In genomic region chr22:50146440-50147228, GRCh38 we compare ENCODE assay signal across 9 cellular contexts. TPM values are rescaled to one million over a fixed set of nuclear protein-coding genes. Genes with fewer than 3 reads are reported as not detected.
A peak's percentile ranks its signal among the peaks of the same experiment; 100 is the strongest.
DNase-seq lines count a peak whose midpoint lies in the region; ATAC-seq and TF ChIP-seq lines count a peak whose summit lies in the region.
"Had no signal": no experiment of that assay in that cellular context is flagged by ENCODE, and none has a peak within 500 bp of the region (broad histone marks: within the 10 kb centered on the region; RNA-seq: fewer than 3 reads in every experiment).

No MANE protein-coding gene starts in this region.

- peaks cover 4% of the 10 kb centered on the region for H3K27me3 Mint-ChIP-seq in activated naive CD8-positive, alpha-beta T cell treated with anti-CD3 and anti-CD28 coated beads, Interleukin-2, amount 50 U/mL, for 24 hours

- no peaks in the 10 kb centered on the region for H3K36me3 Mint-ChIP-seq in activated naive CD8-positive, alpha-beta T cell treated with anti-CD3 and anti-CD28 coated beads, Interleukin-2, amount 50 U/mL, for 24 hours (ENCODE audit: low read depth)
- H3K36me3 Mint-ChIP-seq: IgD-negative memory B cell had no signal

- no peak overlapping the region for H3K27ac Mint-ChIP-seq in activated naive CD8-positive, alpha-beta T cell treated with anti-CD3 and anti-CD28 coated beads, Interleukin-2, amount 50 U/mL, for 24 hours

- no peak overlapping the region for H3K27ac ChIP-seq in coronary artery

- no peak for TF ChIP-seq CTCF in GM10248 (IDR thresholded peaks at IDR 0.05; ENCODE audit: control extremely low read depth, extremely low read depth, low read depth, missing control alignments)
- peak; percentile 59 for TF ChIP-seq CTCF in coronary artery (IDR thresholded peaks at IDR 0.05)

- no peak overlapping the region for H3K4me3 Mint-ChIP-seq in activated naive CD8-positive, alpha-beta T cell treated with anti-CD3 and anti-CD28 coated beads, Interleukin-2, amount 50 U/mL, for 24 hours

- DNase-seq in GM10248 (ENCODE audit: extremely low spot score) = peak; percentile 61
- peak; percentile 65 to 82 for DNase-seq in NOMO-1 (lab: John Stamatoyannopoulos, UW; ENCODE audit: unreplicated experiment in 2 of 2)
- DNase-seq in coronary artery (ENCODE audit: low spot score) = peak; percentile 68
- peak; percentile 89 for DNase-seq in mesenteric fat pad (ENCODE audit: low spot score)
- no peak for DNase-seq in activated naive CD8-positive, alpha-beta T cell treated with anti-CD3 and anti-CD28 coated beads, Interleukin-2, amount 50 U/mL, for 24 hours

- POLR2A ChIA-PET in GM10248 (lab: Yijun Ruan, JAX) = no interaction called here

- H3K9me3 Mint-ChIP-seq in activated naive CD8-positive, alpha-beta T cell treated with anti-CD3 and anti-CD28 coated beads, Interleukin-2, amount 50 U/mL, for 24 hours = no peaks in the 10 kb centered on the region
- H3K9me3 Mint-ChIP-seq: IgD-negative memory B cell had no signal

- ATAC-seq in activated naive CD8-positive, alpha-beta T cell treated with anti-CD3 and anti-CD28 coated beads, Interleukin-2, amount 50 U/mL, for 24 hours = no peak
- ATAC-seq in GM21423 (IDR thresholded peaks at IDR 0.05; ENCODE audit: unreplicated experiment) (no peak), HG03520 (IDR thresholded peaks at IDR 0.05; ENCODE audit: unreplicated experiment) (no peak), GM21390 (IDR thresholded peaks at IDR 0.05; ENCODE audit: unreplicated experiment) (no peak)

- H3K4me3 ChIP-seq in coronary artery = no peak overlapping the region

- no peaks in the 10 kb centered on the region for H3K4me1 Mint-ChIP-seq in activated naive CD8-positive, alpha-beta T cell treated with anti-CD3 and anti-CD28 coated beads, Interleukin-2, amount 50 U/mL, for 24 hours

- CTCF ChIA-PET in GM10248 (lab: Yijun Ruan, JAX) = interaction anchor here (1.1 kb wide), 1 partner anchor 12 kb away, joined by 4 read pairs; no protein-coding TSS in a partner anchor

RNA-seq across cellular contexts. Expression of gene PANX2, which starts 23.9 kb away (rescaled TPM):
- 1.9 TPM for total RNA-seq in mesenteric fat pad

RNA-seq across cellular contexts. Expression of gene TRABD, which starts 39.1 kb away (rescaled TPM):
- total RNA-seq in mesenteric fat pad = 42.3 TPM

RNA-seq across cellular contexts. Expression of gene SELENOO, which starts 54.2 kb away (rescaled TPM):
- total RNA-seq in mesenteric fat pad = 23.8 TPM

RNA-seq across cellular contexts. Expression of gene MOV10L1, which starts 56.8 kb away (rescaled TPM):
- total RNA-seq in mesenteric fat pad = 0.87 TPM
